Comparison of ENCODE assay signal across 15 cellular contexts in genomic region chr11:11959601-11960000, GRCh38. TPM values are rescaled to one million over a fixed set of nuclear protein-coding genes. Genes with fewer than 3 reads are reported as not detected.
DNase-seq lines count a peak whose midpoint lies in the region; ATAC-seq and TF ChIP-seq lines count a peak whose summit lies in the region.
"Had no signal": no experiment of that assay in that cellular context is flagged by ENCODE, and none has a peak within 500 bp of the region (broad histone marks: within the 10 kb centered on the region; RNA-seq: fewer than 3 reads in every experiment).

No MANE protein-coding gene starts in this region.

- no peak for TF ChIP-seq CTCF in activated CD8-positive, alpha-beta T cell treated with anti-CD3 and anti-CD28 coated beads for 36 hours (IDR thresholded peaks at IDR 0.05)
- TF ChIP-seq CTCF in natural killer cell (IDR thresholded peaks at IDR 0.05), result no peak

- peaks cover 22% of the 10 kb centered on the region for H3K36me3 ChIP-seq in CD4-positive, alpha-beta memory T cell (ENCODE audit: insufficient read depth, low read length)

- no peaks in the 10 kb centered on the region for H3K9me3 ChIP-seq in CD4-positive, alpha-beta memory T cell (ENCODE audit: control insufficient read depth in 1 of 2, low read length in 2 of 2)
- H3K9me3 ChIP-seq: BLaER1 had no signal

- peaks cover 41% of the 10 kb centered on the region for H3K4me1 ChIP-seq in CD4-positive, alpha-beta memory T cell (ENCODE audit: insufficient read depth, low read length)

- CTCF ChIA-PET in activated naive CD4-positive, alpha-beta T cell treated with anti-CD3 and anti-CD28 coated beads, Interleukin-2, amount 10 ng/mL, durations not matched to agents 7 days and 5 days (lab: Charles Lee), result interaction anchor here (1.8 to 2.5 kb wide), 2 partner anchors 12 to 85 kb away, joined by 3 to 7 read pairs; no protein-coding TSS in a partner anchor
- CTCF ChIA-PET in activated naive CD4-positive, alpha-beta T cell treated with anti-CD3 and anti-CD28 coated beads for 36 hours (lab: Charles Lee), result interaction anchor here (1.0 to 1.2 kb wide), 2 partner anchors 12 to 160 kb away, joined by 3 to 5 read pairs; no protein-coding TSS in a partner anchor
- CTCF ChIA-PET in CD4-positive, alpha-beta memory T cell (lab: Charles Lee; ENCODE audit: partially characterized antibody), result interaction anchor here (1.4 kb wide), 2 partner anchors 8 to 85 kb away, joined by 4 read pairs; no protein-coding TSS in a partner anchor
- CTCF ChIA-PET in activated CD8-positive, alpha-beta T cell treated with anti-CD3 and anti-CD28 coated beads for 36 hours (lab: Charles Lee), result interaction anchor here (1.2 to 1.8 kb wide), 4 partner anchors 13 to 322 kb away, joined by 3 to 6 read pairs (median 4); no protein-coding TSS in a partner anchor

- intact Hi-C loops in activated naive CD4-positive, alpha-beta T cell treated with anti-CD3 and anti-CD28 coated beads for 36 hours (cut with micrococcal nuclease), result no loop called here
- intact Hi-C loops in CD4-positive, alpha-beta memory T cell (cut with micrococcal nuclease), result no loop called here
- intact Hi-C loops in activated CD8-positive, alpha-beta T cell treated with anti-CD3 and anti-CD28 coated beads for 36 hours (cut with micrococcal nuclease), result no loop called here
- intact Hi-C loops in natural killer cell (cut with micrococcal nuclease), result no loop called here

- no peak overlapping the region for H3K4me3 Mint-ChIP-seq in activated naive CD4-positive, alpha-beta T cell treated with anti-CD3 and anti-CD28 coated beads, Interleukin-2, amount 10 ng/mL, durations not matched to agents 7 days and 5 days
- H3K4me3 Mint-ChIP-seq in activated naive CD4-positive, alpha-beta T cell treated with anti-CD3 and anti-CD28 coated beads for 36 hours, result no peak overlapping the region
- H3K4me3 Mint-ChIP-seq in CD4-positive, alpha-beta memory T cell, result peak overlapping the region in 2 of 8 donors; percentile 8 to 32
- no peak overlapping the region for H3K4me3 Mint-ChIP-seq in activated CD8-positive, alpha-beta T cell treated with anti-CD3 and anti-CD28 coated beads for 36 hours
- no peak overlapping the region for H3K4me3 Mint-ChIP-seq in natural killer cell

- peaks cover 10% of the 10 kb centered on the region for H3K27me3 Mint-ChIP-seq in activated naive CD4-positive, alpha-beta T cell treated with anti-CD3 and anti-CD28 coated beads, Interleukin-2, amount 10 ng/mL, durations not matched to agents 7 days and 5 days
- no peaks in the 10 kb centered on the region for H3K27me3 Mint-ChIP-seq in activated naive CD4-positive, alpha-beta T cell treated with anti-CD3 and anti-CD28 coated beads for 36 hours (ENCODE audit: low read depth)
- no peaks in the 10 kb centered on the region for H3K27me3 Mint-ChIP-seq in CD4-positive, alpha-beta memory T cell
- no peaks in the 10 kb centered on the region for H3K27me3 Mint-ChIP-seq in activated CD8-positive, alpha-beta T cell treated with anti-CD3 and anti-CD28 coated beads for 36 hours
- H3K27me3 Mint-ChIP-seq in natural killer cell (ENCODE audit: low read depth in 2 of 2), result no peaks in the 10 kb centered on the region

- H3K36me3 Mint-ChIP-seq in activated naive CD4-positive, alpha-beta T cell treated with anti-CD3 and anti-CD28 coated beads, Interleukin-2, amount 10 ng/mL, durations not matched to agents 7 days and 5 days, result peaks cover 43% of the 10 kb centered on the region
- peaks cover 12% of the 10 kb centered on the region for H3K36me3 Mint-ChIP-seq in activated naive CD4-positive, alpha-beta T cell treated with anti-CD3 and anti-CD28 coated beads for 36 hours (ENCODE audit: low read depth)
- peaks cover 25 to 32% of the 10 kb centered on the region in 2 donors for H3K36me3 Mint-ChIP-seq in CD4-positive, alpha-beta memory T cell
- peaks cover 12% of the 10 kb centered on the region for H3K36me3 Mint-ChIP-seq in activated CD8-positive, alpha-beta T cell treated with anti-CD3 and anti-CD28 coated beads for 36 hours (ENCODE audit: low read depth)
- peaks cover 16% of the 10 kb centered on the region for H3K36me3 Mint-ChIP-seq in natural killer cell

- H3K27ac ChIP-seq in CD4-positive, alpha-beta memory T cell (ENCODE audit: low read depth, low read length), result no peak overlapping the region
- H3K27ac ChIP-seq: BLaER1 had no signal

- POLR2A ChIA-PET in CD4-positive, alpha-beta memory T cell (lab: Charles Lee; ENCODE audit: partially characterized antibody), result interaction anchor here (1.2 kb wide), 1 partner anchor 36 kb away, joined by 4 read pairs; no protein-coding TSS in a partner anchor
- POLR2A ChIA-PET in activated CD8-positive, alpha-beta T cell treated with anti-CD3 and anti-CD28 coated beads for 36 hours (lab: Charles Lee), result no interaction called here

- H3K27me3 ChIP-seq in CD4-positive, alpha-beta memory T cell (ENCODE audit: insufficient read depth, low read length), result no peaks in the 10 kb centered on the region
- H3K27me3 ChIP-seq: BLaER1 had no signal

- H3K4me1 Mint-ChIP-seq in activated naive CD4-positive, alpha-beta T cell treated with anti-CD3 and anti-CD28 coated beads, Interleukin-2, amount 10 ng/mL, durations not matched to agents 7 days and 5 days, result peaks cover 40% of the 10 kb centered on the region
- peaks cover 24% of the 10 kb centered on the region for H3K4me1 Mint-ChIP-seq in activated naive CD4-positive, alpha-beta T cell treated with anti-CD3 and anti-CD28 coated beads for 36 hours (ENCODE audit: low read depth)
- peaks cover 37 to 44% (median 43%) of the 10 kb centered on the region in 4 donors for H3K4me1 Mint-ChIP-seq in CD4-positive, alpha-beta memory T cell
- peaks cover 24% of the 10 kb centered on the region for H3K4me1 Mint-ChIP-seq in activated CD8-positive, alpha-beta T cell treated with anti-CD3 and anti-CD28 coated beads for 36 hours (ENCODE audit: low read depth)
- peaks cover 23 to 27% of the 10 kb centered on the region in 2 donors for H3K4me1 Mint-ChIP-seq in natural killer cell

- H3K4me3 ChIP-seq in CD4-positive, alpha-beta memory T cell (ENCODE audit: low read length in 2 of 2), result no peak overlapping the region
- H3K4me3 ChIP-seq: BLaER1 had no signal

- H3K27ac Mint-ChIP-seq in activated naive CD4-positive, alpha-beta T cell treated with anti-CD3 and anti-CD28 coated beads, Interleukin-2, amount 10 ng/mL, durations not matched to agents 7 days and 5 days, result peak overlapping the region; percentile 50
- no peak overlapping the region for H3K27ac Mint-ChIP-seq in activated naive CD4-positive, alpha-beta T cell treated with anti-CD3 and anti-CD28 coated beads for 36 hours
- peak overlapping the region in 6 of 7 donors; percentile 9 to 79 (median 74) for H3K27ac Mint-ChIP-seq in CD4-positive, alpha-beta memory T cell
- peak overlapping the region; percentile 10 for H3K27ac Mint-ChIP-seq in activated CD8-positive, alpha-beta T cell treated with anti-CD3 and anti-CD28 coated beads for 36 hours
- H3K27ac Mint-ChIP-seq in natural killer cell, result peak overlapping the region; percentile 58 to 60

- peaks cover 9% of the 10 kb centered on the region for H3K9me3 Mint-ChIP-seq in activated naive CD4-positive, alpha-beta T cell treated with anti-CD3 and anti-CD28 coated beads, Interleukin-2, amount 10 ng/mL, durations not matched to agents 7 days and 5 days
- H3K9me3 Mint-ChIP-seq in activated naive CD4-positive, alpha-beta T cell treated with anti-CD3 and anti-CD28 coated beads for 36 hours, result no peaks in the 10 kb centered on the region
- peaks cover 0 to 3% (median 0%) of the 10 kb centered on the region in 8 donors for H3K9me3 Mint-ChIP-seq in CD4-positive, alpha-beta memory T cell
- no peaks in the 10 kb centered on the region for H3K9me3 Mint-ChIP-seq in activated CD8-positive, alpha-beta T cell treated with anti-CD3 and anti-CD28 coated beads for 36 hours
- H3K9me3 Mint-ChIP-seq in natural killer cell, result no peaks in the 10 kb centered on the region

- ATAC-seq in activated CD8-positive, alpha-beta T cell treated with anti-CD3 and anti-CD28 coated beads for 36 hours, result no peak
- ATAC-seq in natural killer cell, result no peak
- no peak for ATAC-seq in GM19023 (IDR thresholded peaks at IDR 0.05; ENCODE audit: unreplicated experiment)

- DNase-seq in activated naive CD4-positive, alpha-beta T cell treated with anti-CD3 and anti-CD28 coated beads, Interleukin-2, amount 10 ng/mL, durations not matched to agents 7 days and 5 days, result no peak
- DNase-seq in activated naive CD4-positive, alpha-beta T cell treated with anti-CD3 and anti-CD28 coated beads for 36 hours, result no peak
- DNase-seq in CD4-positive, alpha-beta memory T cell, result no peak
- no peak for DNase-seq in activated CD8-positive, alpha-beta T cell treated with anti-CD3 and anti-CD28 coated beads for 36 hours
- no peak for DNase-seq in natural killer cell
- no peak for DNase-seq in NCI-H2029 treated with DMSO at 0.1 percent for 48 hours (lab: John Stamatoyannopoulos, UW)
- DNase-seq: COR-L47, Kasumi-1, NCI-H1105, NCI-H1694 treated with DMSO at 0.1 percent for 48 hours, NCI-H226, NCI-H526, SHP77 had no signal

RNA-seq across cellular contexts. Expression of gene DKK3, which starts 48.8 kb away (rescaled TPM):
- total RNA-seq in activated naive CD4-positive, alpha-beta T cell treated with anti-CD3 and anti-CD28 coated beads for 36 hours, result not detected
- under 1 TPM in 1 of 2 experiments, not detected in 1; 0.89 TPM for total RNA-seq in CD4-positive, alpha-beta memory T cell
- polyA plus RNA-seq in CD4-positive, alpha-beta memory T cell, result 1 to 10 TPM; 2.9 to 3.1 TPM
- total RNA-seq in activated CD8-positive, alpha-beta T cell treated with anti-CD3 and anti-CD28 coated beads for 36 hours, result not detected
- under 1 TPM in 2 of 3 donors, not detected in 1; 0.16 to 0.70 TPM for total RNA-seq in natural killer cell
